Comparison of ENCODE assay signal across 18 cellular contexts in genomic region chr3:128621931-128622330, GRCh38.
"Had no signal": no experiment of that assay in that cellular context is flagged by ENCODE, and none has a peak within 500 bp of the region (broad histone marks: within the 10 kb centered on the region; RNA-seq: fewer than 3 reads in every experiment).

No MANE protein-coding gene starts in this region.

- ATAC-seq: esophagus mucosa, pancreas, right lobe of liver had no signal

- H3K27ac ChIP-seq: pancreas, right lobe of liver, skin epidermis, vagina had no signal

- DNase-seq: activated B cell treated with CpG ODN at 0.5 μM for 24 hours; activated CD4-positive, alpha-beta T cell treated with anti-CD3 and anti-CD28 coated beads for 48 hours; activated T-cell treated with anti-CD3 and anti-CD28 coated beads, Interleukin-2, amount 50 U/mL, for 1 hour; central memory CD4-positive, alpha-beta T cell; effector memory CD4-positive, alpha-beta T cell; foreskin melanocyte; hypothalamus; left ventricle myocardium inferior; mesenchymal stem cell; pancreas; right lobe of liver; stimulated activated CD4-positive, alpha-beta T cell treated with anti-CD3 and anti-CD28 coated beads, Interleukin-1b, Interleukin-23, amount 100 ng/mL, for 48 hours; T-helper 9 cell had no signal

- H3K27me3 ChIP-seq: pancreas, right lobe of liver, vagina had no signal

- H3K9me3 ChIP-seq: left ventricle myocardium inferior, pancreas, right lobe of liver, vagina had no signal

- H3K27me3 Mint-ChIP-seq: activated B cell treated with CpG ODN at 0.5 μM for 24 hours; activated naive CD4-positive, alpha-beta T cell treated with anti-CD3 and anti-CD28 coated beads, Interleukin-2, amount 50 U/mL, for 24 hours had no signal

- H3K9me3 Mint-ChIP-seq: activated B cell treated with CpG ODN at 0.5 μM for 24 hours; activated naive CD4-positive, alpha-beta T cell treated with anti-CD3 and anti-CD28 coated beads, Interleukin-2, amount 50 U/mL, for 24 hours; nephron had no signal

- H3K4me3 ChIP-seq: left ventricle myocardium inferior, pancreas, right lobe of liver, skin epidermis, vagina had no signal

- H3K4me3 Mint-ChIP-seq: activated B cell treated with CpG ODN at 0.5 μM for 24 hours; activated naive CD4-positive, alpha-beta T cell treated with anti-CD3 and anti-CD28 coated beads, Interleukin-2, amount 50 U/mL, for 24 hours; nephron had no signal

- H3K27ac Mint-ChIP-seq: activated B cell treated with CpG ODN at 0.5 μM for 24 hours; activated naive CD4-positive, alpha-beta T cell treated with anti-CD3 and anti-CD28 coated beads, Interleukin-2, amount 50 U/mL, for 24 hours had no signal
